Comparison of ENCODE assay signal across 8 cellular contexts in genomic region chr1:84853743-84854721, GRCh38. TPM values are rescaled to one million over a fixed set of nuclear protein-coding genes. Genes with fewer than 3 reads are reported as not detected.
DNase-seq lines count a peak whose midpoint lies in the region; ATAC-seq and TF ChIP-seq lines count a peak whose summit lies in the region.

No MANE protein-coding gene starts in this region.

- no peak for TF ChIP-seq POLR2A in stomach (IDR thresholded peaks at IDR 0.05)

- peak; percentile 99 for ATAC-seq in HG02623 (IDR thresholded peaks at IDR 0.05; ENCODE audit: unreplicated experiment)
- ATAC-seq in activated naive CD8-positive, alpha-beta T cell treated with anti-CD3 and anti-CD28 coated beads, Interleukin-2, amount 50 U/mL, for 24 hours: peak; percentile 100

- H3K27ac Mint-ChIP-seq in activated naive CD8-positive, alpha-beta T cell treated with anti-CD3 and anti-CD28 coated beads, Interleukin-2, amount 50 U/mL, for 24 hours: peak overlapping the region; percentile 53

- H3K9me3 ChIP-seq in mesodermal cell (ENCODE audit: control insufficient read depth, low read length): peaks cover 4% of the 10 kb centered on the region
- no peaks in the 10 kb centered on the region for H3K9me3 ChIP-seq in stomach

- H3K4me3 Mint-ChIP-seq in activated naive CD8-positive, alpha-beta T cell treated with anti-CD3 and anti-CD28 coated beads, Interleukin-2, amount 50 U/mL, for 24 hours: no peak overlapping the region

- H3K27me3 ChIP-seq in stomach: no peaks in the 10 kb centered on the region

- peak; percentile 27 for DNase-seq in activated gamma-delta T cell treated with Interleukin-2 at 50 U/mL for 16 hours
- no peak for DNase-seq in activated gamma-delta T cell (lab: John Stamatoyannopoulos, UW)
- peak; percentile 4 for DNase-seq in NAMALWA (ENCODE audit: low spot score)
- DNase-seq in activated naive CD8-positive, alpha-beta T cell treated with anti-CD3 and anti-CD28 coated beads, Interleukin-2, amount 50 U/mL, for 24 hours: no peak
- no peak for DNase-seq in stomach
- DNase-seq in cardiac septum (ENCODE audit: low spot score): no peak

- H3K4me1 Mint-ChIP-seq in activated naive CD8-positive, alpha-beta T cell treated with anti-CD3 and anti-CD28 coated beads, Interleukin-2, amount 50 U/mL, for 24 hours: peaks cover 25% of the 10 kb centered on the region

- H3K27ac ChIP-seq in mesodermal cell (ENCODE audit: low read depth, low read length, severe bottlenecking) (peak overlapping the region; percentile 32), stomach (no peak overlapping the region)

- WGBS in mesodermal cell (ENCODE audit: insufficient coverage in 2 of 2), 2 experiments: 93 to 94% methylated on average over 1 to 2 of the region's 2 CpGs
- 58 to 75% (median 72%) methylated on average over 2 of the region's 2 CpGs for WGBS in stomach, 5 donors

- intact Hi-C loops in stomach (cut with DNase I; ENCODE audit: low total_unique reads): no loop called here
- intact Hi-C loops in cardiac septum (cut with DNase I): no loop called here

- H3K9me3 Mint-ChIP-seq in activated naive CD8-positive, alpha-beta T cell treated with anti-CD3 and anti-CD28 coated beads, Interleukin-2, amount 50 U/mL, for 24 hours: no peaks in the 10 kb centered on the region

- H3K27me3 Mint-ChIP-seq in activated naive CD8-positive, alpha-beta T cell treated with anti-CD3 and anti-CD28 coated beads, Interleukin-2, amount 50 U/mL, for 24 hours: no peaks in the 10 kb centered on the region

- H3K36me3 ChIP-seq in mesodermal cell (ENCODE audit: control insufficient read depth, insufficient read depth, low read length): peaks cover 4% of the 10 kb centered on the region
- H3K36me3 ChIP-seq in stomach: no peaks in the 10 kb centered on the region

- H3K36me3 Mint-ChIP-seq in activated naive CD8-positive, alpha-beta T cell treated with anti-CD3 and anti-CD28 coated beads, Interleukin-2, amount 50 U/mL, for 24 hours (ENCODE audit: low read depth): no peaks in the 10 kb centered on the region

- H3K4me1 ChIP-seq in mesodermal cell (ENCODE audit: control insufficient read depth, insufficient read depth, low read length, poor library complexity, severe bottlenecking) (peaks cover 17% of the 10 kb centered on the region), stomach (peaks cover 0 to 13% (median 2%) of the 10 kb centered on the region in 4 donors)

- no peak for TF ChIP-seq CTCF in stomach (IDR thresholded peaks at IDR 0.05)

- no peak for TF ChIP-seq EP300 in stomach (IDR thresholded peaks at IDR 0.05)

- H3K4me3 ChIP-seq in mesodermal cell (ENCODE audit: extremely low read depth, insufficient read depth, low read length, poor library complexity, severe bottlenecking): no peak overlapping the region
- H3K4me3 ChIP-seq in stomach: no peak overlapping the region

RNA-seq across cellular contexts. Expression of gene LPAR3, which starts 39.0 kb away (rescaled TPM):
- polyA plus RNA-seq in mesodermal cell (2013, experiment 1 of 2): 1.7 TPM
- polyA plus RNA-seq in mesodermal cell (2013, experiment 2 of 2): 1.4 TPM
- total RNA-seq in stomach: 1 to 10 TPM in 2 of 5 donors, not detected in 3; 1.2 to 2.0 TPM
- 1 to 10 TPM in 1 of 3 donors, under 1 TPM in 2; 0.12 to 2.7 (median 0.31) TPM for polyA plus RNA-seq in stomach
- 2.0 TPM for total RNA-seq in cardiac septum

Comparison
In these comparisons a context has a peak if more than half of its experiments do, and no peak if none do; other contexts are left out.
1. DNase-seq: peak in activated gamma-delta T cell treated with Interleukin-2 at 50 U/mL for 16 hours (single experiment) and NAMALWA (single experiment); none in activated gamma-delta T cell (single experiment), activated naive CD8-positive, alpha-beta T cell treated with anti-CD3 and anti-CD28 coated beads, Interleukin-2, amount 50 U/mL, for 24 hours (single experiment), stomach (single experiment) and cardiac septum (single experiment).